ENCODE assay signal across 8 cellular contexts in the genomic region with DNA sequence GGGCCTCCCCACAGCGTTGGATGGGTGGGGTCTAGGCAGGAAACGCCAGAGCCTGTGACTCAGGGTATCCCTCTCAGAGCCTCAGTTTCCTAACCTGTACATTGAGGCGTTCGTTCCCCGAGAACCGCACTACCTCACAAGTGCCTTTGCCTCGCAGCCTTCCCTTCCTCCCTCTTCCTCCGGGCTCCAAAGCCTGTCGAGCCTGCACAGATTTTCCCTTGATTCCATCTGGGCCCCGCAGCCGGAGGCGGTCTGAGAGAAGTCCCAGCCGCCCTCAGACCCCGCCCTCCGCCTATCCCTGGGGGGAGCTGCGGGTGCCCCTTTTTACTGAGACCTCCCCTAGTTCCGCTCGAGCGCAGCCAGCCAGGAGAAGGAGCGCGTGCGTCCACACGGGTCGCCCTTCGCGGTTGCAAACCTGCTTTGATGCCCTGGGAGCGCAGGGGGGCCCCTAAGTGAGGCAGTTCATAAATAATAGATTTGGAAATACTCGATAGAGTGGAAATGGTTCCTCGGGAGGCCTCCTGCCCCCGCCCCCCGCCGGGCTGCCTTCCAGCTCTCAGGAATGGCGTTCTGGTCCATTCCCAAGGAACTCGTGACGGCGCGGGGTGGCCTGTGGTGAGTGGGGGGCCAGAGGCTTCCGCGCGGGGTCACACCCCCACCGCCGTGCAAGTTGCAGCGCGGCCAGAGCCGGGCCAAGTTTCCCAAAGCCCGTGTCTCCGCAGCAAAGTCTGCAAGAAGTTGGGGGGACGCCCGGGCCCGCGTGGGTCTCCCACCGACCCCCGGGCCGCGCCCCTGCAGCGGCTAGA. TPM values are rescaled to one million over a fixed set of nuclear protein-coding genes. Genes with fewer than 3 reads are reported as not detected.
DNase-seq lines count a peak whose midpoint lies in the region; ATAC-seq, FAIRE-seq and TF ChIP-seq lines count a peak whose summit lies in the region.

No MANE protein-coding gene starts in this region.

- no peaks in the 10 kb centered on the region for H3K36me3 Mint-ChIP-seq in activated T-cell treated with anti-CD3 and anti-CD28 coated beads, Interleukin-2, amount 50 U/mL, for 24 hours (ENCODE audit: low read depth)

- no peaks in the 10 kb centered on the region for H3K36me3 ChIP-seq in left ventricle myocardium inferior

- H3K27ac Mint-ChIP-seq in activated T-cell treated with anti-CD3 and anti-CD28 coated beads, Interleukin-2, amount 50 U/mL, for 24 hours = no peak overlapping the region

- peaks cover 38% of the 10 kb centered on the region for H3K4me1 ChIP-seq in left ventricle myocardium inferior

- peaks cover 16% of the 10 kb centered on the region for H3K4me1 Mint-ChIP-seq in activated T-cell treated with anti-CD3 and anti-CD28 coated beads, Interleukin-2, amount 50 U/mL, for 24 hours (ENCODE audit: low read depth)

- DNase-seq in EH (ENCODE audit: low read depth) = peak; percentile 59
- peak; percentile 91 for DNase-seq in HTR-8/SVneo (ENCODE audit: insufficient read length, low spot score)
- DNase-seq in activated T-cell treated with anti-CD3 and anti-CD28 coated beads, Interleukin-2, amount 50 U/mL, for 24 hours = peak; percentile 50
- DNase-seq in left ventricle myocardium inferior = peak; percentile 27
- DNase-seq in sciatic nerve (ENCODE audit: low spot score) = peak; percentile 65
- DNase-seq in T-helper 9 cell = no peak
- no peak for DNase-seq in superior temporal gyrus (ENCODE audit: extremely low spot score)

- peaks cover 3% of the 10 kb centered on the region for H3K27me3 ChIP-seq in left ventricle myocardium inferior (ENCODE audit: low read depth)

- H3K4me3 Mint-ChIP-seq in activated T-cell treated with anti-CD3 and anti-CD28 coated beads, Interleukin-2, amount 50 U/mL, for 24 hours = peak overlapping the region; percentile 77

- H3K27me3 Mint-ChIP-seq in activated T-cell treated with anti-CD3 and anti-CD28 coated beads, Interleukin-2, amount 50 U/mL, for 24 hours = peaks cover 48% of the 10 kb centered on the region

- peak; percentile 44 for FAIRE-seq in HTR-8/SVneo (lab: Jason Lieb, UNC)

- peak overlapping the region; percentile 77 for H3K4me3 ChIP-seq in left ventricle myocardium inferior

- intact Hi-C loops in left ventricle myocardium inferior (cut with micrococcal nuclease) = no loop called here
- intact Hi-C loops in sciatic nerve (cut with DNase I) = no loop called here

- H3K9me3 Mint-ChIP-seq in activated T-cell treated with anti-CD3 and anti-CD28 coated beads, Interleukin-2, amount 50 U/mL, for 24 hours = no peaks in the 10 kb centered on the region

- peak; percentile 14 for TF ChIP-seq CTCF in left ventricle myocardium inferior (IDR thresholded peaks at IDR 0.05; ENCODE audit: borderline replicate concordance)

- ATAC-seq in sciatic nerve = no peak
- ATAC-seq in HG02973 (IDR thresholded peaks at IDR 0.05; ENCODE audit: unreplicated experiment) = no peak

- H3K27ac ChIP-seq in left ventricle myocardium inferior (replicated peaks) = no peak overlapping the region

- no peaks in the 10 kb centered on the region for H3K9me3 ChIP-seq in left ventricle myocardium inferior (replicated peaks)

RNA-seq across cellular contexts. Expression of a gene that starts 0.7 kb away (rescaled TPM):
- total RNA-seq in left ventricle myocardium inferior (2.3 TPM), sciatic nerve (1.8 TPM)

RNA-seq across cellular contexts. Expression of a gene that starts 49.1 kb away (rescaled TPM):
- total RNA-seq in left ventricle myocardium inferior (22.5 TPM), sciatic nerve (29.2 TPM)

RNA-seq across cellular contexts. Expression of a gene that starts 49.3 kb away (rescaled TPM):
- total RNA-seq in left ventricle myocardium inferior (1,881 TPM), sciatic nerve (277 TPM)

Comparison
In these comparisons a context has a peak if more than half of its experiments do, and no peak if none do; other contexts are left out.
1. DNase-seq: peak in EH (single experiment), HTR-8/SVneo (single experiment), activated T-cell treated with anti-CD3 and anti-CD28 coated beads, Interleukin-2, amount 50 U/mL, for 24 hours (single experiment), left ventricle myocardium inferior (single experiment) and sciatic nerve (single experiment); none in T-helper 9 cell (single experiment) and superior temporal gyrus (single experiment).